27 cellular contexts compared by ENCODE assay signal in the genomic region with DNA sequence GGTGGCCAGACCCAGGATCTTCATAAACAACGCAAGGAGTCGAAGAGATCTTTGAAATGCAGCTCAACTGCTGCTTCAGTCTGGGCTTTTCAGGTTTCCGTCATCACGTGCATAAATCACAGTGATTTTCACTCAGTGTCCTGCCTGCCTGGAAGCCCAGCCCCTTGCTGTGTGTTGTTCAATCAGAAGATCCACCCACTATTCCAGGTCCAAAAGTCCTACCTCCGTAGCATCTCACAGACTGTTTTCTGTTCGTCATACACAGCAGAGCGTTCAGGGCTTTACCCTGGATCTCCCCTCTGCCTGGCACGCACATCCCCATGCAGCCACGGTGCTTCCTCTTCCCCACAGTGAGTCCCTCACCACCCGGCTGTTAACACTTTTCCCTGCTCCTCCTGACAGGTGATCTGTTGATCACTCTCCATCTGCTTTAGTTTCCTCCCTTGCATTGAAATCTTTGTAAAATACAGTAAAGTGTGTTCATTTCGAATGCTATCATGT.
"Had no signal": no experiment of that assay in that cellular context is flagged by ENCODE, and none has a peak within 500 bp of the region (broad histone marks: within the 10 kb centered on the region; RNA-seq: fewer than 3 reads in every experiment).

No MANE protein-coding gene starts in this region.

- H2AFZ ChIP-seq: hepatocyte had no signal

- H3K4me3 ChIP-seq: dorsolateral prefrontal cortex, gastrocnemius medialis, heart left ventricle, hepatocyte, mucosa of descending colon, psoas muscle, sigmoid colon, testis, tibial artery, upper lobe of left lung had no signal

- H3K36me3 ChIP-seq: gastrocnemius medialis, heart left ventricle, sigmoid colon, tibial artery, upper lobe of left lung had no signal

- H3K4me1 ChIP-seq: gastrocnemius medialis, psoas muscle, testis, tibial artery, upper lobe of left lung had no signal

- H3K79me2 ChIP-seq: hepatocyte had no signal

- DNase-seq: cerebellar nuclear complex; effector CD4-positive, alpha-beta T cell; foreskin fibroblast; gastrocnemius medialis; heart left ventricle; left cardiac atrium; mesenchymal stem cell; mucosa of descending colon; naive B cell; psoas muscle; right cardiac atrium; sigmoid colon; stimulated activated CD4-positive, alpha-beta T cell treated with anti-CD3 and anti-CD28 coated beads, Interleukin-2, amount 100 ng/mL, for 24 hours; stimulated activated CD4-positive, alpha-beta T cell treated with anti-CD3 and anti-CD28 coated beads, Interleukin-4, amount 100 ng/mL, for 24 hours; stimulated activated naive CD8-positive, alpha-beta T cell treated with anti-CD3 and anti-CD28 coated beads, Interleukin-15, Interleukin-2, amounts not matched to agents 100 U/mL and 50 U/mL, for 24 hours; substantia nigra; testis; tibial artery had no signal

- H3K9me3 Mint-ChIP-seq: mesothelial cell of epicardium; naive B cell; natural killer cell treated with Interleukin-12 subunit alpha and Interleukin-12 subunit beta and Interleukin-15 and Interleukin-18, amount 100 ng/mL, for 72 hours; neural crest cell; stimulated activated effector memory CD8-positive, alpha-beta T cell treated with anti-CD3 and anti-CD28 coated beads, Interleukin-12 subunit alpha, Interleukin-12 subunit beta, amount 100 ng/mL, for 72 hours had no signal

- H3K9me3 ChIP-seq: gastrocnemius medialis, heart left ventricle, mucosa of descending colon, psoas muscle, sigmoid colon, testis, tibial artery, upper lobe of left lung had no signal

- H3K27ac ChIP-seq: epithelial cell of prostate, gastrocnemius medialis, heart left ventricle, hepatocyte, psoas muscle, sigmoid colon, testis, tibial artery, upper lobe of left lung had no signal

- H3K27me3 ChIP-seq: hepatocyte, testis, upper lobe of left lung had no signal

- H3K4me1 Mint-ChIP-seq: mesothelial cell of epicardium; naive B cell; stimulated activated effector memory CD8-positive, alpha-beta T cell treated with anti-CD3 and anti-CD28 coated beads, Interleukin-12 subunit alpha, Interleukin-12 subunit beta, amount 100 ng/mL, for 72 hours had no signal

- H3K27ac Mint-ChIP-seq: mesothelial cell of epicardium; natural killer cell treated with Interleukin-12 subunit alpha and Interleukin-12 subunit beta and Interleukin-15 and Interleukin-18, amount 100 ng/mL, for 72 hours; stimulated activated effector memory CD8-positive, alpha-beta T cell treated with anti-CD3 and anti-CD28 coated beads, Interleukin-12 subunit alpha, Interleukin-12 subunit beta, amount 100 ng/mL, for 72 hours had no signal

- H3K4me2 ChIP-seq: hepatocyte had no signal

- ATAC-seq: esophagus mucosa; gastrocnemius medialis; heart left ventricle; left cardiac atrium; mucosa of descending colon; natural killer cell treated with Interleukin-12 subunit alpha and Interleukin-12 subunit beta and Interleukin-15 and Interleukin-18, amount 100 ng/mL, for 72 hours; psoas muscle; right cardiac atrium; stimulated activated effector memory CD8-positive, alpha-beta T cell treated with anti-CD3 and anti-CD28 coated beads, Interleukin-12 subunit alpha, Interleukin-12 subunit beta, amount 100 ng/mL, for 72 hours; stimulated activated naive CD8-positive, alpha-beta T cell treated with anti-CD3 and anti-CD28 coated beads, Interleukin-15, Interleukin-2, amounts not matched to agents 100 U/mL and 50 U/mL, for 24 hours had no signal

- H3K4me3 Mint-ChIP-seq: mesothelial cell of epicardium; natural killer cell treated with Interleukin-12 subunit alpha and Interleukin-12 subunit beta and Interleukin-15 and Interleukin-18, amount 100 ng/mL, for 72 hours; neural crest cell; stimulated activated effector memory CD8-positive, alpha-beta T cell treated with anti-CD3 and anti-CD28 coated beads, Interleukin-12 subunit alpha, Interleukin-12 subunit beta, amount 100 ng/mL, for 72 hours had no signal

- H3K36me3 Mint-ChIP-seq: mesothelial cell of epicardium; naive B cell; natural killer cell treated with Interleukin-12 subunit alpha and Interleukin-12 subunit beta and Interleukin-15 and Interleukin-18, amount 100 ng/mL, for 72 hours; stimulated activated effector memory CD8-positive, alpha-beta T cell treated with anti-CD3 and anti-CD28 coated beads, Interleukin-12 subunit alpha, Interleukin-12 subunit beta, amount 100 ng/mL, for 72 hours had no signal
